In the genomic region with DNA sequence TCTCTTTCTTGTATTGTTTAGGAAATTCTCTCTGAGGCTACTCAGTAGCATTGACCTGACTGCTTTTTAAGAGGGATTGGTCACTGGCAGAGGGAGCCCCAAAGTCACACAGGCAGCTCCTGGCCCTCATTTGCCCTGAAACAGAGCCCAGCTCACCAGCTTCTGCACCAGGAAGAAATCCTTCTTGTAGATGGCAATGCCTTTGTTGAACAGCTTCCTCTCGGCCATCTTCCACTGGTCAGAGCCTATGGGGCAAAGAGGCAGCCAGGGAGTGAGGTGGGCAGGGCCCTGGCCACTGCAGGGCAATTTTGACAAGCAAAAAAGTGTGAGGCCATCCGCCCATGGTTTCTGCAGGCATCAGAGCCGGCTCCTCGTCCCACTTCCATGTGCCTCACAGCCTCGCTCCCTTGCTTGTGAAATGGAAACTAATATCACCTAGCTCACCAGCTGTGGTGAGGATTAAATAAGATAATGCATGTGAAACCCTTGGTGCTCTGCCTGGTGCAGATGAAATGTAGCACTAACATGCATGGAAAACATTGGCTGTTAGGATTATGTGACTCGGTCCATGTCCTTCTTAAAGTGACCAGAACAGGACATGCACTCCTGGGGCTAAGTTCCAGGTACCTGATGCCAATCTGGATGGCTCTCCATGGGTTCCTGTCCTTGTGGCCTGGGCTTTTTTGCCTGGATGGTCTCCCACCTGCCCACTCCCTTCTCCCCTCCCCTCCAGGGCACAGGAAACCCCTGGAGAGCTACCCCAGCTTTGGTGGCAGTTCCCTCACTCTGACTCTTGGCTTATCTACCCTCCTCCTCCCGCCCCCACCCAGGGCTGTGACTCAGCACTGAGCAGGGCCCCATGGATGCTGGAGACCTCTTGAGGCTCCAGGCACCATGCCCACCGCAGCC, we compare ENCODE assay signal across 9 cellular contexts. TPM values are rescaled to one million over a fixed set of nuclear protein-coding genes. Genes with fewer than 3 reads are reported as not detected.
DNase-seq lines count a peak whose midpoint lies in the region; ATAC-seq and TF ChIP-seq lines count a peak whose summit lies in the region.
"Had no signal": no experiment of that assay in that cellular context is flagged by ENCODE, and none has a peak within 500 bp of the region (broad histone marks: within the 10 kb centered on the region; RNA-seq: fewer than 3 reads in every experiment).

No MANE protein-coding gene starts in this region.

- H3K9me3 ChIP-seq in lower lobe of right lung (no peaks in the 10 kb centered on the region), thyroid gland (no peaks in the 10 kb centered on the region)

- intact Hi-C loops in lower lobe of right lung (cut with DNase I): loop anchor here (10.0 kb wide), 1 partner anchor 99 kb away; no protein-coding TSS in a partner anchor
- intact Hi-C loops in thyroid gland (cut with DNase I): no loop called here

- ATAC-seq in lower lobe of right lung (no peak), GM18867 (IDR thresholded peaks at IDR 0.05; ENCODE audit: unreplicated experiment) (no peak)

- no peak for TF ChIP-seq CTCF in lower lobe of right lung (IDR thresholded peaks at IDR 0.05)
- TF ChIP-seq CTCF in thyroid gland (IDR thresholded peaks at IDR 0.05): no peak

- H3K27ac ChIP-seq in lower lobe of right lung (peak overlapping the region; percentile 70), thyroid gland (peak overlapping the region in 2 of 3 donors; percentile 64 to 73)

- H3K27ac Mint-ChIP-seq in activated naive CD8-positive, alpha-beta T cell treated with anti-CD3 and anti-CD28 coated beads for 36 hours: peak overlapping the region; percentile 72

- peaks cover 41% of the 10 kb centered on the region for H3K4me1 Mint-ChIP-seq in activated naive CD8-positive, alpha-beta T cell treated with anti-CD3 and anti-CD28 coated beads for 36 hours

- peaks cover 47% of the 10 kb centered on the region for H3K36me3 Mint-ChIP-seq in activated naive CD8-positive, alpha-beta T cell treated with anti-CD3 and anti-CD28 coated beads for 36 hours

- no peaks in the 10 kb centered on the region for H3K27me3 ChIP-seq in lower lobe of right lung (ENCODE audit: low read depth)
- no peaks in the 10 kb centered on the region for H3K27me3 ChIP-seq in thyroid gland

- no peak overlapping the region for H3K4me3 Mint-ChIP-seq in activated naive CD8-positive, alpha-beta T cell treated with anti-CD3 and anti-CD28 coated beads for 36 hours

- H3K9me3 Mint-ChIP-seq in activated naive CD8-positive, alpha-beta T cell treated with anti-CD3 and anti-CD28 coated beads for 36 hours: no peaks in the 10 kb centered on the region

- H3K36me3 ChIP-seq in lower lobe of right lung (peaks cover 91% of the 10 kb centered on the region), thyroid gland (peaks cover 62 to 66% of the 10 kb centered on the region in 2 donors)

- H3K27me3 Mint-ChIP-seq in activated naive CD8-positive, alpha-beta T cell treated with anti-CD3 and anti-CD28 coated beads for 36 hours: no peaks in the 10 kb centered on the region

- H3K4me1 ChIP-seq in lower lobe of right lung (peaks cover 65% of the 10 kb centered on the region), thyroid gland (peaks cover 8 to 24% of the 10 kb centered on the region in 2 donors)

- DNase-seq in activated T-cell treated with anti-CD3 and anti-CD28 coated beads for 48 hours (ENCODE audit: low read depth) (peak; percentile 25), lower lobe of right lung (no peak), thyroid gland (no peak), NOMO-1 (lab: John Stamatoyannopoulos, UW; ENCODE audit: unreplicated experiment in 2 of 2) (no peak), NOMO-1 treated with DMSO at 0.1 percent for 48 hours (lab: John Stamatoyannopoulos, UW; ENCODE audit: unreplicated experiment) (no peak)
- DNase-seq in activated T-cell treated with anti-CD3 and anti-CD28 coated beads, Interleukin-2, amount 50 U/mL, for 1 hour: no peak
- DNase-seq in activated naive CD8-positive, alpha-beta T cell treated with anti-CD3 and anti-CD28 coated beads for 36 hours: no peak
- DNase-seq: NCI-H1092 had no signal

- TF ChIP-seq POLR2A in thyroid gland (IDR thresholded peaks at IDR 0.05): no peak

- H3K4me3 ChIP-seq in lower lobe of right lung (no peak overlapping the region), thyroid gland (replicated peaks in 1 of 3) (no peak overlapping the region)

- 80 to 82% methylated on average over 8 of the region's 8 CpGs for WGBS in thyroid gland, 2 donors

RNA-seq across cellular contexts. Expression of a gene that starts 11.2 kb away (rescaled TPM):
- total RNA-seq in activated naive CD8-positive, alpha-beta T cell treated with anti-CD3 and anti-CD28 coated beads for 36 hours: 10 to 100 TPM; 26.6 to 28.3 TPM
- total RNA-seq in lower lobe of right lung (24.4 TPM), thyroid gland (10 to 100 TPM; 21.7 to 27.7 (median 24.7) TPM)
